Comparison of ENCODE assay signal across 21 cellular contexts in genomic region chr1:221946768-221947167, GRCh38.
DNase-seq lines count a peak whose midpoint lies in the region; ATAC-seq and TF ChIP-seq lines count a peak whose summit lies in the region.
"Had no signal": no experiment of that assay in that cellular context is flagged by ENCODE, and none has a peak within 500 bp of the region (broad histone marks: within the 10 kb centered on the region; RNA-seq: fewer than 3 reads in every experiment).

No MANE protein-coding gene starts in this region.

- no peak for TF ChIP-seq POLR2A in breast epithelium (IDR thresholded peaks at IDR 0.05)
- no peak for TF ChIP-seq POLR2A in spleen (IDR thresholded peaks at IDR 0.05)

- H3K4me3 Mint-ChIP-seq in GM23338, result no peak overlapping the region
- H3K4me3 Mint-ChIP-seq in stimulated activated naive B cell treated with anti-CD40 and anti-IgM and Interleukin-4, amounts not matched to agents 10 μg/mL and 1 μg/mL and 100 μg/mL, for 72 hours, result no peak overlapping the region
- H3K4me3 Mint-ChIP-seq: B cell; CD4-positive, CD25-positive, alpha-beta regulatory T cell; CD8-positive, alpha-beta T cell had no signal

- H3F3A ChIP-seq in GM23338 (replicated peaks; ENCODE audit: low read depth), result no peaks in the 10 kb centered on the region

- ATAC-seq in GM23338 (no peak), foreskin keratinocyte (no peak)
- ATAC-seq in stimulated activated naive B cell treated with anti-CD40 and anti-IgM and Interleukin-4, amounts not matched to agents 10 μg/mL and 1 μg/mL and 100 μg/mL, for 72 hours (replicated peaks), result no peak
- ATAC-seq: CD8-positive, alpha-beta T cell had no signal

- no peak overlapping the region for H3K9ac ChIP-seq in mammary epithelial cell (ENCODE audit: insufficient read depth, low read length)
- H3K9ac ChIP-seq: BLaER1 had no signal

- H3K27ac Mint-ChIP-seq in GM23338, result no peak overlapping the region
- peak overlapping the region; percentile 14 for H3K27ac Mint-ChIP-seq in stimulated activated naive B cell treated with anti-CD40 and anti-IgM and Interleukin-4, amounts not matched to agents 10 μg/mL and 1 μg/mL and 100 μg/mL, for 72 hours
- H3K27ac Mint-ChIP-seq: B cell; CD4-positive, CD25-positive, alpha-beta regulatory T cell; CD8-positive, alpha-beta T cell had no signal

- TF ChIP-seq CTCF in mammary epithelial cell (conservative IDR thresholded peaks at IDR 0.05 in 1 of 2, IDR thresholded peaks at IDR 0.05 in 1 of 2; ENCODE audit: extremely low read depth in 1 of 2, insufficient read depth in 1 of 2, low read depth in 1 of 2, low read length in 2 of 2) (no peak), breast epithelium (IDR thresholded peaks at IDR 0.05) (no peak), GM23338 (conservative IDR thresholded peaks at IDR 0.05; ENCODE audit: low read depth in 2 of 2) (no peak), foreskin keratinocyte (conservative IDR thresholded peaks at IDR 0.05) (no peak), spleen (IDR thresholded peaks at IDR 0.05 in 8 of 11, conservative IDR thresholded peaks at IDR 0.05 in 3 of 11) (no peak), coronary artery (IDR thresholded peaks at IDR 0.05) (no peak)

- no peaks in the 10 kb centered on the region for H3K36me3 Mint-ChIP-seq in GM23338 (ENCODE audit: low read depth)
- H3K36me3 Mint-ChIP-seq in stimulated activated naive B cell treated with anti-CD40 and anti-IgM and Interleukin-4, amounts not matched to agents 10 μg/mL and 1 μg/mL and 100 μg/mL, for 72 hours, result peaks cover 5 to 7% of the 10 kb centered on the region in 2 donors
- H3K36me3 Mint-ChIP-seq: CD8-positive, alpha-beta T cell had no signal

- intact Hi-C loops in mammary epithelial cell (cut with micrococcal nuclease) (loop anchor here (5.0 kb wide), 1 partner anchor 54 kb away; no protein-coding TSS in a partner anchor), breast epithelium (cut with DNase I; ENCODE audit: low total_unique reads) (no loop called here), spleen (cut with DNase I; ENCODE audit: low total_unique reads) (no loop called here)

- peaks cover 8% of the 10 kb centered on the region; the same call in 2 of the 3 replicates for H3K9me3 Mint-ChIP-seq in GM23338
- H3K9me3 Mint-ChIP-seq in stimulated activated naive B cell treated with anti-CD40 and anti-IgM and Interleukin-4, amounts not matched to agents 10 μg/mL and 1 μg/mL and 100 μg/mL, for 72 hours, result peaks cover 11 to 14% of the 10 kb centered on the region in 2 donors

- BruUV-seq in mammary epithelial cell (replicated peaks; lab: Mats Ljungman, UMichigan), result no TSS peak

- no peaks in the 10 kb centered on the region for H3K36me3 ChIP-seq in mammary epithelial cell (ENCODE audit: insufficient read depth, low read length)
- H3K36me3 ChIP-seq in breast epithelium, result no peaks in the 10 kb centered on the region
- no peaks in the 10 kb centered on the region for H3K36me3 ChIP-seq in GM23338 (ENCODE audit: insufficient read depth)
- H3K36me3 ChIP-seq in spleen, result no peaks in the 10 kb centered on the region
- H3K36me3 ChIP-seq: BLaER1 had no signal

- H4K20me1 ChIP-seq in mammary epithelial cell (ENCODE audit: insufficient read depth, low read length) (no peaks in the 10 kb centered on the region), GM23338 (replicated peaks; ENCODE audit: insufficient read depth) (no peaks in the 10 kb centered on the region)
- H4K20me1 ChIP-seq: BLaER1 had no signal

- H2AFZ ChIP-seq in mammary epithelial cell (ENCODE audit: low read depth, low read length), result no peak overlapping the region
- peak overlapping the region; percentile 61; the same call in 1 of the 2 replicates for H2AFZ ChIP-seq in GM23338

- in situ Hi-C loops in mammary epithelial cell (cut with MboI; ENCODE audit: low sequenced_read_pairs in 2 of 2), result no loop called here

- peak overlapping the region; percentile 98 for H3K27ac ChIP-seq in mammary epithelial cell (ENCODE audit: insufficient read depth, low read depth, low read length)
- H3K27ac ChIP-seq in breast epithelium, result no peak overlapping the region
- H3K27ac ChIP-seq in GM23338 (ENCODE audit: low read depth), result no peak overlapping the region
- peak overlapping the region; percentile 69 for H3K27ac ChIP-seq in foreskin keratinocyte
- no peak overlapping the region for H3K27ac ChIP-seq in spleen
- H3K27ac ChIP-seq in coronary artery, result no peak overlapping the region
- H3K27ac ChIP-seq: 22Rv1, BLaER1, C4-2B had no signal

- no peaks in the 10 kb centered on the region for H3K4me1 Mint-ChIP-seq in GM23338
- H3K4me1 Mint-ChIP-seq in stimulated activated naive B cell treated with anti-CD40 and anti-IgM and Interleukin-4, amounts not matched to agents 10 μg/mL and 1 μg/mL and 100 μg/mL, for 72 hours, result no peaks in the 10 kb centered on the region
- H3K4me1 Mint-ChIP-seq: B cell; CD4-positive, CD25-positive, alpha-beta regulatory T cell had no signal

- H3K4me1 ChIP-seq in mammary epithelial cell (ENCODE audit: insufficient read depth, low read length), result peaks cover 20% of the 10 kb centered on the region
- no peaks in the 10 kb centered on the region for H3K4me1 ChIP-seq in breast epithelium
- no peaks in the 10 kb centered on the region for H3K4me1 ChIP-seq in GM23338 (ENCODE audit: insufficient read depth)
- no peaks in the 10 kb centered on the region for H3K4me1 ChIP-seq in foreskin keratinocyte
- H3K4me1 ChIP-seq in spleen, result no peaks in the 10 kb centered on the region
- H3K4me1 ChIP-seq: Caco-2 had no signal

- CTCF ChIA-PET in mammary epithelial cell (lab: Charles Lee; ENCODE audit: low non-redundant PET), result no interaction called here

- H3K27me3 Mint-ChIP-seq in GM23338 (ENCODE audit: insufficient read depth, low read depth, poor library complexity), result peaks cover 5% of the 10 kb centered on the region
- H3K27me3 Mint-ChIP-seq in stimulated activated naive B cell treated with anti-CD40 and anti-IgM and Interleukin-4, amounts not matched to agents 10 μg/mL and 1 μg/mL and 100 μg/mL, for 72 hours, result no peaks in the 10 kb centered on the region
- H3K27me3 Mint-ChIP-seq: B cell had no signal

- H3K9me3 ChIP-seq in mammary epithelial cell (replicated peaks; ENCODE audit: insufficient read depth, low read length) (peaks cover 21% of the 10 kb centered on the region), breast epithelium (peaks cover 16 to 26% of the 10 kb centered on the region in 2 donors), spleen (peaks cover 0 to 41% (median 31%) of the 10 kb centered on the region in 8 donors)
- H3K9me3 ChIP-seq: Caco-2 had no signal

- dilution Hi-C loops in mammary epithelial cell (cut with HindIII; ENCODE audit: low sequenced_read_pairs), result no loop called here

- peaks cover 20% of the 10 kb centered on the region; the same call in 1 of the 2 replicates for H3K9me2 ChIP-seq in GM23338 (ENCODE audit: insufficient read depth)

- H3K4me2 ChIP-seq in mammary epithelial cell (ENCODE audit: insufficient read depth, low read depth, low read length) (no peak overlapping the region), GM23338 (no peak overlapping the region)
- H3K4me2 ChIP-seq: BLaER1 had no signal

- 100% methylated on average over 6 of the region's 6 CpGs for WGBS in mammary epithelial cell (ENCODE audit: low coverage, missing lambda C conversion rate)
- WGBS in spleen, 5 donors, result 92 to 97% (median 95%) methylated on average over 6 of the region's 6 CpGs

- no peak for DNase-seq in mammary epithelial cell
- DNase-seq in breast epithelium (ENCODE audit: low spot score in 2 of 2), result no peak
- DNase-seq in GM23338 (ENCODE audit: low spot score), result no peak
- DNase-seq in foreskin keratinocyte, result no peak
- no peak for DNase-seq in stimulated activated naive B cell treated with anti-CD40 and anti-IgM and Interleukin-4, amounts not matched to agents 10 μg/mL and 1 μg/mL and 100 μg/mL, for 72 hours
- no peak for DNase-seq in spleen
- DNase-seq in H4 (ENCODE audit: low spot score), result no peak
- no peak for DNase-seq in coronary artery (ENCODE audit: low spot score)
- DNase-seq: Caco-2; CD4-positive, CD25-positive, alpha-beta regulatory T cell; CD8-positive, alpha-beta T cell; DMS53; DMS79 treated with DMSO at 0.1 percent for 48 hours; GF-D8; GOT3; H7; HCEC 1CT had no signal

- H3K27me3 ChIP-seq in mammary epithelial cell (ENCODE audit: insufficient read depth, low read length) (no peaks in the 10 kb centered on the region), breast epithelium (no peaks in the 10 kb centered on the region), GM23338 (ENCODE audit: insufficient read depth) (no peaks in the 10 kb centered on the region), foreskin keratinocyte (no peaks in the 10 kb centered on the region), spleen (replicated peaks in 1 of 7) (no peaks in the 10 kb centered on the region)
- H3K27me3 ChIP-seq: BLaER1 had no signal

- H3K79me2 ChIP-seq in mammary epithelial cell (ENCODE audit: insufficient read depth, low read length) (peaks cover 4% of the 10 kb centered on the region), GM23338 (replicated peaks; ENCODE audit: insufficient read depth) (no peaks in the 10 kb centered on the region)

- H3K4me3 ChIP-seq in mammary epithelial cell (replicated peaks in 1 of 3; ENCODE audit: insufficient read depth in 1 of 3, low read depth in 2 of 3, low read length in 3 of 3) (no peak overlapping the region), breast epithelium (no peak overlapping the region), GM23338 (no peak overlapping the region), spleen (no peak overlapping the region), coronary artery (no peak overlapping the region)
- H3K4me3 ChIP-seq: BLaER1 had no signal

TF ChIP-seq in GM23338, 12 proteins besides CTCF, POLR2A, EP300 and RAD21 (continues in another document):
- no peak for TF ChIP-seq CREB1 (CRISPR knock-in tag; IDR thresholded peaks at IDR 0.05; ENCODE audit: low read depth)
- TF ChIP-seq STAT1 (IDR thresholded peaks at IDR 0.05; ENCODE audit: unreplicated experiment), result no peak
- no peak for TF ChIP-seq ZNF331 (CRISPR knock-in tag; IDR thresholded peaks at IDR 0.05; ENCODE audit: low read depth)
- no peak for TF ChIP-seq JUNB (IDR thresholded peaks at IDR 0.05; ENCODE audit: unreplicated experiment)

Comparison
In these comparisons a context has a peak if more than half of its experiments do, and no peak if none do; other contexts are left out.
1. H3K27ac ChIP-seq: peak in mammary epithelial cell (single experiment) and foreskin keratinocyte (single experiment); none in breast epithelium (0 of 2), GM23338 (single experiment), spleen (0 of 8) and coronary artery (0 of 2).